ENCODE assay signal across 11 cellular contexts in the genomic region with DNA sequence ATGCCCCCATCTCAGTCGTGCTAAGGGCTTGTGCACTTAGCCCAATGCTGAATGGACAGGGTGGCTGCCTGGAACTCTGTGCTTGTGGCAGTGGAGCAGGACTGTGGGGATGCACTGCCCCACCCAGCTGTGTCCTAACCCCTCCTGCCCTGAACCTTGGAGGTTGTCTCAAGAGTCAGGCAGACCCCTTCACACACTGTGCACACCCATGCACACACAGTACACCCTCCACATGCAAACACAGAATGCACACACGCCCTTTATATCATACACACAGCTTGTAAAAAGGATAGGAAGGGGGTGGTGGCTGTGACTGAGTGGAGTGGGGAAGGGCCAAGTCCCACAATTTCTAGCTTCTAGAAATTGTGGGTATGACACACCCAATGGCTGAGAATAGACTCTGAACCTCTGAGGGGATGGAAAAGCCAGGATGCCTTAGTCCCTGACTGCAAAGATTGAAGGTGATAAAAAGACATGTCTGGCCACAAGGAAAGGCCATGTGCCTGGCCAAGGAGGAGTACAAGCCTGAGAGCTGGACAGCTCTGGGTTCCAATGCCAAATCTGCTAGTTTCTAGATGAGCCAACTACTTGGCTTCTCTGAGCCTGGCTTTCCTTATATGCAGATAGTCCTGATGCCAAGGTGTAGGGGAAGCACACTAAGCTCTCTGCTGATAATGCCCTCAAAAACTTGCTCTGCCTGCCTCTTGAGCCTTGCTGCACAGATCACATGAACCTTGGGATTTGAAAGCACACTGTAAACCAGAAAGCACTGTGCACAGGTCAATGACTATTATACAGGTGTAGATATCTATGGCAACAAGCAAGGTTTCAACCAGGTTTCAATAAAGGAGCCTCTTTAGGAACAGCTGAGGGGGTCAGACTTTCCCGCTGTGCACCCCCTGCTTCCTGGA. TPM values are rescaled to one million over a fixed set of nuclear protein-coding genes. Genes with fewer than 3 reads are reported as not detected.
DNase-seq lines count a peak whose midpoint lies in the region; ATAC-seq and TF ChIP-seq lines count a peak whose summit lies in the region.
"Had no signal": no experiment of that assay in that cellular context is flagged by ENCODE, and none has a peak within 500 bp of the region (broad histone marks: within the 10 kb centered on the region; RNA-seq: fewer than 3 reads in every experiment).

No MANE protein-coding gene starts in this region.

- TF ChIP-seq EP300 in upper lobe of left lung (IDR thresholded peaks at IDR 0.05) = no peak

- WGBS in heart left ventricle, 4 donors = 58 to 87% (median 71%) methylated on average over 2 to 3 of the region's 3 CpGs
- 51 to 58% methylated on average over 2 to 3 of the region's 3 CpGs for WGBS in upper lobe of left lung, 2 donors

- ATAC-seq in heart left ventricle (peak; percentile 16 to 34 (median 22)), upper lobe of left lung (ENCODE audit: low FRiP score in 2 of 2) (peak; percentile 15 to 47), HG03025 (IDR thresholded peaks at IDR 0.05; ENCODE audit: low FRiP score, unreplicated experiment) (no peak)
- ATAC-seq: activated CD8-positive, alpha-beta memory T cell treated with anti-CD3 and anti-CD28 coated beads, Interleukin-2, amount 10 ng/mL, durations not matched to agents 7 days and 5 days had no signal

- DNase-seq in heart left ventricle (no peak), cardiac septum (ENCODE audit: low spot score) (no peak), colonic mucosa (peak; percentile 71), upper lobe of left lung (no peak), NCI-H1417 (lab: John Stamatoyannopoulos, UW) (no peak), medulla oblongata (ENCODE audit: extremely low spot score) (no peak)
- DNase-seq: activated CD8-positive, alpha-beta memory T cell treated with anti-CD3 and anti-CD28 coated beads, Interleukin-2, amount 10 ng/mL, durations not matched to agents 7 days and 5 days; activated naive CD8-positive, alpha-beta T cell treated with anti-CD3 and anti-CD28 coated beads, Interleukin-2, amount 10 ng/mL, durations not matched to agents 7 days and 5 days had no signal

- H3K4me1 ChIP-seq in heart left ventricle = peaks cover 0 to 5% (median 0%) of the 10 kb centered on the region in 12 donors
- H3K4me1 ChIP-seq in colonic mucosa = peaks cover 6% of the 10 kb centered on the region
- no peaks in the 10 kb centered on the region for H3K4me1 ChIP-seq in muscle layer of duodenum (ENCODE audit: control insufficient read depth in 1 of 2, insufficient read depth in 2 of 2, low read length in 2 of 2)
- H3K4me1 ChIP-seq in upper lobe of left lung = peaks cover 0 to 12% (median 5%) of the 10 kb centered on the region in 4 donors

- TF ChIP-seq CTCF in heart left ventricle (IDR thresholded peaks at IDR 0.05) (no peak), colonic mucosa (IDR thresholded peaks at IDR 0.05) (no peak), upper lobe of left lung (IDR thresholded peaks at IDR 0.05) (no peak)

- TF ChIP-seq POLR2A in heart left ventricle (IDR thresholded peaks at IDR 0.05) (no peak), upper lobe of left lung (IDR thresholded peaks at IDR 0.05) (no peak)

- peak overlapping the region; percentile 37 to 95 for H3K9ac ChIP-seq in colonic mucosa (ENCODE audit: low read depth in 2 of 2, low read length in 2 of 2)

- peaks cover 0 to 25% (median 0%) of the 10 kb centered on the region in 9 donors for H3K36me3 ChIP-seq in heart left ventricle
- H3K36me3 ChIP-seq in colonic mucosa = no peaks in the 10 kb centered on the region
- peaks cover 0 to 14% of the 10 kb centered on the region in 2 donors for H3K36me3 ChIP-seq in muscle layer of duodenum (ENCODE audit: control insufficient read depth in 1 of 2, insufficient read depth in 2 of 2, low read length in 2 of 2)
- H3K36me3 ChIP-seq in upper lobe of left lung = peaks cover 0 to 22% (median 15%) of the 10 kb centered on the region in 4 donors

- intact Hi-C loops in heart left ventricle (cut with DNase I) = loop anchor here in 1 of 10 donors (5.0 kb wide), 1 partner anchor 71 kb away; no protein-coding TSS in a partner anchor
- intact Hi-C loops in cardiac septum (cut with DNase I) = no loop called here
- intact Hi-C loops in colonic mucosa (cut with DNase I) = no loop called here

- no peaks in the 10 kb centered on the region for H3K27me3 ChIP-seq in heart left ventricle
- H3K27me3 ChIP-seq in colonic mucosa = no peaks in the 10 kb centered on the region
- no peaks in the 10 kb centered on the region for H3K27me3 ChIP-seq in muscle layer of duodenum (ENCODE audit: low read depth, low read length)
- no peaks in the 10 kb centered on the region for H3K27me3 ChIP-seq in upper lobe of left lung

- H3K27ac ChIP-seq in heart left ventricle (no peak overlapping the region), colonic mucosa (peak overlapping the region; percentile 92), muscle layer of duodenum (ENCODE audit: low read length) (peak overlapping the region; percentile 56), upper lobe of left lung (peak overlapping the region in 2 of 4 donors; percentile 5 to 8)

- H3K4me3 ChIP-seq in heart left ventricle (no peak overlapping the region), colonic mucosa (no peak overlapping the region), muscle layer of duodenum (ENCODE audit: low read depth in 1 of 2, low read length in 2 of 2) (no peak overlapping the region), upper lobe of left lung (no peak overlapping the region)

- H3K9me3 ChIP-seq in heart left ventricle (peaks cover 0 to 3% (median 0%) of the 10 kb centered on the region in 12 donors), colonic mucosa (no peaks in the 10 kb centered on the region), muscle layer of duodenum (ENCODE audit: control insufficient read depth in 1 of 2, low read length in 2 of 2) (no peaks in the 10 kb centered on the region), upper lobe of left lung (no peaks in the 10 kb centered on the region)

RNA-seq across cellular contexts. Expression of a gene that starts 8.4 kb away (rescaled TPM):
- total RNA-seq in heart left ventricle (100 to 1,000 TPM in 6 of 9 donors, 10 to 100 TPM in 3; 79.9 to 210 (median 110) TPM), cardiac septum (82.2 TPM), colonic mucosa (1,000 to 10,000 TPM; 4,207 to 4,597 TPM), upper lobe of left lung (1,000 to 10,000 TPM in 1 of 6 donors, 100 to 1,000 TPM in 4, 10 to 100 TPM in 1; 90.1 to 1,458 (median 358) TPM)
- polyA plus RNA-seq in heart left ventricle = 100 to 1,000 TPM; 139 to 227 TPM

RNA-seq across cellular contexts. Expression of a gene that starts 47.7 kb away (rescaled TPM):
- total RNA-seq in heart left ventricle (not detected), cardiac septum (not detected), colonic mucosa (not detected), upper lobe of left lung (under 1 TPM in 2 of 6 donors, not detected in 4; 0.13 to 0.30 TPM)
- under 1 TPM in 1 of 2 donors, not detected in 1; 0.14 TPM for polyA plus RNA-seq in heart left ventricle
- total RNA-seq: activated CD8-positive, alpha-beta memory T cell treated with anti-CD3 and anti-CD28 coated beads, Interleukin-2, amount 10 ng/mL, durations not matched to agents 7 days and 5 days; activated naive CD8-positive, alpha-beta T cell treated with anti-CD3 and anti-CD28 coated beads, Interleukin-2, amount 10 ng/mL, durations not matched to agents 7 days and 5 days; myocyte had no signal

RNA-seq across cellular contexts. Expression of a gene that starts 52.5 kb away (rescaled TPM):
- total RNA-seq in heart left ventricle (10 to 100 TPM in 3 of 9 donors, 1 to 10 TPM in 6; 3.4 to 88.2 (median 6.9) TPM), cardiac septum (10.7 TPM), colonic mucosa (1,000 to 10,000 TPM; 1,068 to 1,487 TPM), upper lobe of left lung (1,000 to 10,000 TPM in 1 of 6 donors, 100 to 1,000 TPM in 4, 10 to 100 TPM in 1; 99.5 to 1,221 (median 355) TPM)
- 1 to 10 TPM; 6.1 to 8.7 TPM for polyA plus RNA-seq in heart left ventricle
- total RNA-seq: myocyte had no signal

Comparison
In these comparisons a context has a peak if more than half of its experiments do, and no peak if none do; other contexts are left out.
1. H3K27ac ChIP-seq: peak in colonic mucosa (single experiment) and muscle layer of duodenum (single experiment); none in heart left ventricle (0 of 12).